8 cellular contexts compared by ENCODE assay signal in genomic region chr2:10810175-10811161, GRCh38. TPM values are rescaled to one million over a fixed set of nuclear protein-coding genes. Genes with fewer than 3 reads are reported as not detected.
DNase-seq lines count a peak whose midpoint lies in the region; ATAC-seq and TF ChIP-seq lines count a peak whose summit lies in the region.

No MANE protein-coding gene starts in this region.

- no peaks in the 10 kb centered on the region for H3K36me3 ChIP-seq in CD8-positive, alpha-beta memory T cell (ENCODE audit: insufficient read depth, low read length)
- H3K36me3 ChIP-seq in adrenal gland (replicated peaks in 1 of 2), result no peaks in the 10 kb centered on the region

- peak overlapping the region; percentile 76 for H3K27ac ChIP-seq in CD8-positive, alpha-beta memory T cell (ENCODE audit: low read depth, low read length)
- H3K27ac ChIP-seq in adrenal gland, result peak overlapping the region; percentile 62 to 98 (median 83)

- H3K27me3 Mint-ChIP-seq in CD8-positive, alpha-beta memory T cell, result no peaks in the 10 kb centered on the region

- DNase-seq in CD8-positive, alpha-beta memory T cell, result no peak
- no peak for DNase-seq in Jurkat, Clone E6-1 (ENCODE audit: low read depth, low spot score)
- DNase-seq in adrenal gland (peak in 3 of 7 donors; percentile 39 to 59 (median 53)), lung microvascular endothelial cell (ENCODE audit: low read depth in 2 of 2) (peak; percentile 41 to 46), GM10248 (ENCODE audit: extremely low spot score) (no peak)

- H3K9me3 Mint-ChIP-seq in CD8-positive, alpha-beta memory T cell, result no peaks in the 10 kb centered on the region

- peaks cover 40% of the 10 kb centered on the region for H3K4me1 ChIP-seq in CD8-positive, alpha-beta memory T cell (ENCODE audit: insufficient read depth, low read length)
- peaks cover 8 to 40% of the 10 kb centered on the region in 2 donors for H3K4me1 ChIP-seq in adrenal gland (replicated peaks in 1 of 2)

- CTCF ChIA-PET in CD8-positive, alpha-beta memory T cell (lab: Charles Lee), result no interaction called here
- CTCF ChIA-PET in GM10248 (lab: Yijun Ruan, JAX), result no interaction called here

- peak overlapping the region; percentile 54 to 98 (median 95) for H3K27ac Mint-ChIP-seq in CD8-positive, alpha-beta memory T cell

- peak in 1 of 2 donors; percentile 64 for TF ChIP-seq POLR2A in adrenal gland (IDR thresholded peaks at IDR 0.05)

- H3K27me3 ChIP-seq in CD8-positive, alpha-beta memory T cell (ENCODE audit: insufficient read depth, low read length, poor library complexity, severe bottlenecking), result no peaks in the 10 kb centered on the region
- H3K27me3 ChIP-seq in adrenal gland, result no peaks in the 10 kb centered on the region

- ATAC-seq in GM19467 (IDR thresholded peaks at IDR 0.05; ENCODE audit: unreplicated experiment), result peak; percentile 35
- ATAC-seq in HG03039 (IDR thresholded peaks at IDR 0.05; ENCODE audit: unreplicated experiment), result no peak
- no peak for ATAC-seq in HG03025 (IDR thresholded peaks at IDR 0.05; ENCODE audit: low FRiP score, unreplicated experiment)

- peaks cover 0 to 13% (median 0%) of the 10 kb centered on the region in 3 donors for H3K36me3 Mint-ChIP-seq in CD8-positive, alpha-beta memory T cell

- intact Hi-C loops in adrenal gland (cut with DNase I), result no loop called here

- TF ChIP-seq CTCF in adrenal gland (IDR thresholded peaks at IDR 0.05) (peak in 2 of 6 experiments; percentile 10), GM10248 (IDR thresholded peaks at IDR 0.05; ENCODE audit: control extremely low read depth, extremely low read depth, low read depth, missing control alignments) (no peak)

- H3K4me3 Mint-ChIP-seq in CD8-positive, alpha-beta memory T cell, result peak overlapping the region; percentile 79 to 97 (median 94)

- no peaks in the 10 kb centered on the region for H3K9me3 ChIP-seq in CD8-positive, alpha-beta memory T cell (ENCODE audit: low read length)
- H3K9me3 ChIP-seq in adrenal gland (replicated peaks in 1 of 3), result no peaks in the 10 kb centered on the region

- 22 to 30% (median 26%) methylated on average over 8 of the region's 8 CpGs for WGBS in adrenal gland, 4 donors

- POLR2A ChIA-PET in CD8-positive, alpha-beta memory T cell (lab: Charles Lee), result no interaction called here
- POLR2A ChIA-PET in GM10248 (lab: Yijun Ruan, JAX), result no interaction called here

- peaks cover 53 to 55% (median 54%) of the 10 kb centered on the region in 3 donors for H3K4me1 Mint-ChIP-seq in CD8-positive, alpha-beta memory T cell

- peak overlapping the region; percentile 59 for H3K4me3 ChIP-seq in CD8-positive, alpha-beta memory T cell (ENCODE audit: low read length)
- H3K4me3 ChIP-seq in Jurkat, Clone E6-1 (ENCODE audit: low read length), result peak overlapping the region; percentile 69; the same call in 1 of the 2 replicates
- H3K4me3 ChIP-seq in adrenal gland, result peak overlapping the region in 1 of 4 donors; percentile 98

RNA-seq across cellular contexts. Expression of gene PDIA6, which starts 2.1 kb away (rescaled TPM):
- total RNA-seq in CD8-positive, alpha-beta memory T cell, result 100 to 1,000 TPM; 178 to 181 TPM
- polyA plus RNA-seq in CD8-positive, alpha-beta memory T cell, result 158 TPM
- 129 TPM for polyA plus RNA-seq in Jurkat, Clone E6-1 (2012; ENCODE audit: insufficient read depth, insufficient read length)
- total RNA-seq in adrenal gland, result 100 to 1,000 TPM in 7 of 8 donors, 10 to 100 TPM in 1; 92.3 to 434 (median 142) TPM
- polyA plus RNA-seq in adrenal gland, result 100 to 1,000 TPM in 1 of 3 donors, 10 to 100 TPM in 2; 28.6 to 490 (median 36.2) TPM
- 314 and 317 TPM in 2 replicates for total RNA-seq in lung microvascular endothelial cell

Comparison
In these comparisons a context has a peak if more than half of its experiments do, and no peak if none do; other contexts are left out.
1. DNase-seq: peak in lung microvascular endothelial cell (2 of 2); none in CD8-positive, alpha-beta memory T cell (0 of 5), Jurkat, Clone E6-1 (single experiment) and GM10248 (single experiment).